Comparison of ENCODE assay signal across 8 cellular contexts in the genomic region with DNA sequence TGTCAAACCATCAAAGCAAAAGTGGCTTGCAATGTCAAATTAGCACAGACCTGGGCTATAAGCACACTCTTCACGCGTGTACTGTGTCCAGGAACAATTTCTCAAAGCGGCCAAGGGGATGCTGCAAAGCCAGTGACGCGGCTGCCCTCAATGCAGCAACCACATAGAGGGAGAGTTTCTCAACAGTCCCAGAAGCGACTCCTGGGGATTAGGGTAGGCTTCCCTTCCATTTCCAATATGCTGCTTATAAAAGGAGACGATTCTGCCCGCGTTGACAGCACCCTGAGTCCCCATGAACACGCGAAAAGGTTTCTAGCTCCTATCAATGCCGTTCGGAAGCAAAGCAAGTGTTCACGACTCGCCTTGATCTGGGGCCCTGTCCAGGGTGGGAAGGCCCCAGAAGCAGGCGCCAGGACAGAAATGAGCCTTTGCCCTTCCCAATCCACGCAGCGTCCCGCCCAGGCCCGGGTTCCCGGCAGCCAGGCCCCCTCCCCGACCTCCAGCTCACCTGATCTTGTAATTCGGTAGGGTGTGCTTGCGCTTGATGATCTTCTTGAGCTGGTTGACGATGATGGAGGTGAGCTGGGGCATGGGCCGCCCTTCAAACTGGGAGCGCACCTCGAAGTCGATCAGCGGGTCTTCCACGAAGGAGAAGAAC. TPM values are rescaled to one million over a fixed set of nuclear protein-coding genes. Genes with fewer than 3 reads are reported as not detected.
A peak's percentile ranks its signal among the peaks of the same experiment; 100 is the strongest.
DNase-seq lines count a peak whose midpoint lies in the region; ATAC-seq, FAIRE-seq and TF ChIP-seq lines count a peak whose summit lies in the region.

No MANE protein-coding gene starts in this region.

- no peak overlapping the region for H2AFZ ChIP-seq in Loucy (ENCODE audit: low read length)

- peaks cover 65% of the 10 kb centered on the region for H4K20me1 ChIP-seq in Loucy (ENCODE audit: insufficient read depth, low read length, poor library complexity, severe bottlenecking)

- peak overlapping the region; percentile 91 for H3K4me2 ChIP-seq in Loucy (ENCODE audit: low read depth, low read length, poor library complexity, severe bottlenecking)

- DNase-seq in AG08396 (ENCODE audit: low spot score) (peak; percentile 51), GM19239 (ENCODE audit: insufficient read length, low spot score) (peak; percentile 9), epithelial cell of esophagus (ENCODE audit: low read depth) (peak; percentile 47), mucosa of descending colon (peak; percentile 59 to 70 (median 65)), substantia nigra (lab: John Stamatoyannopoulos, UW) (peak in 23 of 49 donors; percentile 2 to 44 (median 16)), SW 1271 (lab: John Stamatoyannopoulos, UW) (no peak)
- peak; percentile 35 to 39 for DNase-seq in activated CD4-positive, alpha-beta T cell treated with anti-CD3 and anti-CD28 coated beads, Interleukin-2, amount 50 U/mL, for 48 hours

- H3K4me3 ChIP-seq in Loucy (ENCODE audit: low read length, poor library complexity, severe bottlenecking), result peak overlapping the region; percentile 95
- peak overlapping the region; percentile 77 for H3K4me3 ChIP-seq in epithelial cell of esophagus (ENCODE audit: low read length)
- peak overlapping the region; percentile 83 for H3K4me3 ChIP-seq in mucosa of descending colon

- peak; percentile 28 for ATAC-seq in mucosa of descending colon

- H3K27ac ChIP-seq in substantia nigra (ENCODE audit: low read depth, low read length, poor library complexity, severe bottlenecking), result peak overlapping the region; percentile 70

- TF ChIP-seq CTCF in Loucy (conservative IDR thresholded peaks at IDR 0.05; ENCODE audit: low read length) (no peak), epithelial cell of esophagus (IDR thresholded peaks at IDR 0.05; ENCODE audit: insufficient read depth, low read depth, low read length, missing control alignments) (no peak), mucosa of descending colon (IDR thresholded peaks at IDR 0.05) (no peak)

- intact Hi-C loops in mucosa of descending colon (cut with DNase I, micrococcal nuclease), result no loop called here

- H3F3A ChIP-seq in Loucy (ENCODE audit: low read depth), result 0 out of 2 replicates have a peak, but pooled peaks cover 3% of the 10 kb centered on the region

- H3K27me3 ChIP-seq in Loucy (ENCODE audit: insufficient read depth, low read length, poor library complexity, severe bottlenecking), result peaks cover 44% of the 10 kb centered on the region

- H3K9me3 ChIP-seq in Loucy (ENCODE audit: insufficient read depth, low read depth, low read length), result no peaks in the 10 kb centered on the region
- H3K9me3 ChIP-seq in mucosa of descending colon, result no peaks in the 10 kb centered on the region

- H3K9ac ChIP-seq in Loucy (ENCODE audit: low read depth, low read length, poor library complexity, severe bottlenecking), result peak overlapping the region; percentile 98

- H3K79me2 ChIP-seq in Loucy (ENCODE audit: insufficient read depth, low read length), result peaks cover 96% of the 10 kb centered on the region

- H3K4me1 ChIP-seq in Loucy (ENCODE audit: insufficient read depth, low read length, poor library complexity, severe bottlenecking) (peaks cover 14% of the 10 kb centered on the region), mucosa of descending colon (ENCODE audit: low read depth) (peaks cover 15% of the 10 kb centered on the region)

- FAIRE-seq in GM19239 (lab: Jason Lieb, UNC), result peak; percentile 11

- H3K9me2 ChIP-seq in Loucy (replicated peaks; ENCODE audit: low read depth, low read length), result no peaks in the 10 kb centered on the region

- H3K36me3 ChIP-seq in Loucy (ENCODE audit: insufficient read depth, low read length), result peaks cover 40% of the 10 kb centered on the region
- H3K36me3 ChIP-seq in mucosa of descending colon (ENCODE audit: low read depth), result no peaks in the 10 kb centered on the region

RNA-seq across cellular contexts. Expression of gene PDZD8, which starts 1.3 kb away (rescaled TPM):
- 10 to 100 TPM; 54.2 to 67.8 (median 57.6) TPM for total RNA-seq in mucosa of descending colon

Comparison
In these comparisons a context has a peak if more than half of its experiments do, and no peak if none do; other contexts are left out.
1. DNase-seq: peak in AG08396 (single experiment), GM19239 (single experiment), activated CD4-positive, alpha-beta T cell treated with anti-CD3 and anti-CD28 coated beads, Interleukin-2, amount 50 U/mL, for 48 hours (2 of 2), epithelial cell of esophagus (single experiment) and mucosa of descending colon (3 of 3); none in SW 1271 (0 of 2).
2. Peak in every context shown above with its lines, with median percentiles within 50 percentile points of each other: H3K4me3 ChIP-seq.